In genomic region chr9:109251080-109251775, GRCh38 we compare ENCODE assay signal across 2 cellular contexts.
A peak's percentile ranks its signal among the peaks of the same experiment; 100 is the strongest.
TF ChIP-seq lines count a peak whose summit lies in the region.

No MANE protein-coding gene starts in this region.

TF ChIP-seq in WTC11, 78 proteins besides CTCF, POLR2A, EP300 and RAD21 (continued from another document):
- no peak for TF ChIP-seq GRHL2 (CRISPR knock-in tag; IDR thresholded peaks at IDR 0.05; ENCODE audit: insufficient replicate concordance, severe bottlenecking)

TF ChIP-seq in HepG2, 621 proteins besides CTCF, POLR2A, EP300 and RAD21 (continued from another document and continues in another):
- TF ChIP-seq ZBTB39 (CRISPR knock-in tag; IDR thresholded peaks at IDR 0.05) (peak; percentile 55; the same call in 1 of the 2 replicates), ZSCAN5A (CRISPR knock-in tag; IDR thresholded peaks at IDR 0.05; ENCODE audit: borderline replicate concordance) (peak; percentile 83; the same call in 1 of the 2 replicates), SOX5 (CRISPR knock-in tag; IDR thresholded peaks at IDR 0.05; ENCODE audit: borderline replicate concordance) (peak; percentile 96), EZH2 (conservative IDR thresholded peaks at IDR 0.05; ENCODE audit: low read depth, low read length) (no peak), MEIS1 (CRISPR knock-in tag; IDR thresholded peaks at IDR 0.05; ENCODE audit: borderline replicate concordance) (no peak; the same call in 1 of the 2 replicates), RERE (CRISPR knock-in tag; IDR thresholded peaks at IDR 0.05; ENCODE audit: low read depth) (peak; percentile 79), ELF3 (CRISPR knock-in tag; IDR thresholded peaks at IDR 0.05) (peak; percentile 94), HMGXB4 (CRISPR knock-in tag; IDR thresholded peaks at IDR 0.05; ENCODE audit: borderline replicate concordance in 1 of 2, low read depth in 1 of 2) (peak; percentile 65 to 71; a peak in 3 of 4 replicates), ZBTB26 (CRISPR knock-in tag; IDR thresholded peaks at IDR 0.05; ENCODE audit: borderline replicate concordance) (peak; percentile 91; the same call in 1 of the 2 replicates), POLR2G (IDR thresholded peaks at IDR 0.05; ENCODE audit: low read depth, low read length) (0 out of 2 replicates have a peak, but pooled peaks have one; percentile 32), ATF5 (CRISPR knock-in tag; IDR thresholded peaks at IDR 0.05; ENCODE audit: low read depth) (no peak), TIGD3 (CRISPR knock-in tag; IDR thresholded peaks at IDR 0.05; ENCODE audit: borderline replicate concordance) (no peak), ZNF3 (CRISPR knock-in tag; IDR thresholded peaks at IDR 0.05) (peak; percentile 93), RBAK (CRISPR knock-in tag; IDR thresholded peaks at IDR 0.05) (no peak), ZNF710 (CRISPR knock-in tag; IDR thresholded peaks at IDR 0.05; ENCODE audit: borderline replicate concordance) (peak; percentile 80; the same call in 1 of the 2 replicates), ZNF784 (CRISPR knock-in tag; IDR thresholded peaks at IDR 0.05; ENCODE audit: borderline replicate concordance) (no peak), HBP1 (CRISPR knock-in tag; IDR thresholded peaks at IDR 0.05; ENCODE audit: low read depth) (no peak), MNT (IDR thresholded peaks at IDR 0.05) (0 out of 2 replicates have a peak, but pooled peaks have one; percentile 54), TRIM24 (CRISPR knock-in tag; IDR thresholded peaks at IDR 0.05) (no peak), SIN3B (IDR thresholded peaks at IDR 0.05; ENCODE audit: low read length) (no peak), CEBPZ (IDR thresholded peaks at IDR 0.05; ENCODE audit: low read length) (no peak), FOXA1 (IDR thresholded peaks at IDR 0.05) (peak; percentile 70; the same call in 1 of the 2 replicates), FOXA1 (CRISPR knock-in tag; IDR thresholded peaks at IDR 0.05) (peak; percentile 81), ZSCAN20 (CRISPR knock-in tag; IDR thresholded peaks at IDR 0.05; ENCODE audit: borderline replicate concordance) (no peak)
